In the genomic region with DNA sequence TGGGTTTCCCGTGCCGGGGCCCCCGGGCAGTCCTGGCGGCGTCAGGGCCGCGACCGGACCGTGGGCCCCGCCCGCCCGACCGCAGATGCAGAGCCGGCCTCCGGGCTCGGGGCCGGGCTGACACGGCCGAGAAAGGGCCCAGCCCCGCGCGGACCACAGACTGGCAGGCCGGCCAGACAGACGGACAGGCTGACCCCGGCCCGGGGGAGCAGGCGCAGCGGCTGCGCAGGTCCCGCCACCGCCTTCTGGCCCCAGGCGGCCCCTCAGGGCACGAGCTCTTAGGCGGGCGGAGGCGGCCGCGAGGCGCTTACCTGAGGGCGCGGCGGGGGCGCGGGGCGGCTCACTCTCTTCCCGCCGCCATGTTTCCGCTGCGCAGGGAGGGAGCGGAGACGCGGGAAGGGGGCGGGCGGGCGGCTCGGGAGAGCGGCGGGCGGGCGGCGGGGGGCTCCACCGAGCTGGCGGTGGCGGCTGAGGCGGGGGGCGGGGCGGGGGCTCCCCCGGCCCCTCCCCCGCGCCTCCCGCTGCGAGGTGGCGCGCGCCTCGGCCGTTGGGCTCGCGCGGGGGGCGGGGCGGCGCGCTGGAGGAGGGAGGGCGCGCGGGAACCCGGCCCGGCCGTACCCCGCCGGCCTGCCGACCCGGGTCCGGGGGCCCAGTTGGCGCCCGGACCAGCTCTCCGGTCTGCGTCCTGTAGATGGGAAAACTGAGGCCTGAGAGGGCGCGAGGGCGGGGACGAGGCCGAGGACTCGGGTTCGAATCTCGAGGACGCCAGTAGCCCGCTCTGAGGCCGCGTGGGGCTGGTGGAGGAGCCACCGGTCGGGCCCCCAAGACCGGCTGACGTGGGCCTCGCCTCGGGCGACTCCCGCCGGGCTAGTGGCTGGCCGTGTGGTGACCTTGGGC, we compare ENCODE assay signal across 8 cellular contexts. TPM values are rescaled to one million over a fixed set of nuclear protein-coding genes. Genes with fewer than 3 reads are reported as not detected.
A peak's percentile ranks its signal among the peaks of the same experiment; 100 is the strongest.
DNase-seq lines count a peak whose midpoint lies in the region; ATAC-seq and TF ChIP-seq lines count a peak whose summit lies in the region.

A gene (minus strand): TSS at position 559 of the 897 bp plus-strand sequence. CDS start 56,173 bp downstream, outside the sequence.

- no peaks in the 10 kb centered on the region for H3K9me3 Mint-ChIP-seq in activated CD8-positive, alpha-beta memory T cell treated with anti-CD3 and anti-CD28 coated beads, Interleukin-2, amount 10 ng/mL, durations not matched to agents 7 days and 5 days (ENCODE audit: low read depth)

- H3K27ac Mint-ChIP-seq in activated CD8-positive, alpha-beta memory T cell treated with anti-CD3 and anti-CD28 coated beads, Interleukin-2, amount 10 ng/mL, durations not matched to agents 7 days and 5 days, result peak within 1 kb of the TSS; percentile 71

- no peaks in the 10 kb centered on the region for H3K36me3 Mint-ChIP-seq in activated CD8-positive, alpha-beta memory T cell treated with anti-CD3 and anti-CD28 coated beads, Interleukin-2, amount 10 ng/mL, durations not matched to agents 7 days and 5 days

- CTCF ChIA-PET in activated CD8-positive, alpha-beta memory T cell treated with anti-CD3 and anti-CD28 coated beads, Interleukin-2, amount 10 ng/mL, durations not matched to agents 7 days and 5 days (lab: Charles Lee), result no interaction called here

- peaks cover 4% of the 10 kb centered on the region for H3K27me3 Mint-ChIP-seq in activated CD8-positive, alpha-beta memory T cell treated with anti-CD3 and anti-CD28 coated beads, Interleukin-2, amount 10 ng/mL, durations not matched to agents 7 days and 5 days

- no peaks in the 10 kb centered on the region for H3K27me3 ChIP-seq in mucosa of stomach (ENCODE audit: control insufficient read depth, insufficient read depth, low read length)

- no peaks in the 10 kb centered on the region for H3K9me3 ChIP-seq in mucosa of stomach (ENCODE audit: control insufficient read depth, low read length)

- TF ChIP-seq CTCF in epithelial cell of proximal tubule (conservative IDR thresholded peaks at IDR 0.05; ENCODE audit: low read depth, low read length), result no peak

- H3K36me3 ChIP-seq in mucosa of stomach (ENCODE audit: control insufficient read depth, insufficient read depth, low read length), result no peaks in the 10 kb centered on the region

- H3K4me1 ChIP-seq in mucosa of stomach (ENCODE audit: control insufficient read depth, insufficient read depth, low read length), result peaks cover 20% of the 10 kb centered on the region

- H3K4me3 ChIP-seq in epithelial cell of proximal tubule (ENCODE audit: low read depth, low read length), result peak within 1 kb of the TSS; percentile 71
- H3K4me3 ChIP-seq in mucosa of stomach (ENCODE audit: low read length), result peak within 1 kb of the TSS; percentile 40

- DNase-seq in SKM-1 treated with dmso at 0.1 percent for 144 hours (lab: John Stamatoyannopoulos, UW; ENCODE audit: unreplicated experiment) (peak; percentile 29), SKM-1 (lab: John Stamatoyannopoulos, UW; ENCODE audit: unreplicated experiment) (no peak), NCI-H460 (ENCODE audit: extremely low read depth, low read depth) (peak; percentile 7), epithelial cell of proximal tubule (ENCODE audit: low read depth) (no peak)
- peak; percentile 57 for DNase-seq in activated CD8-positive, alpha-beta memory T cell treated with anti-CD3 and anti-CD28 coated beads, Interleukin-2, amount 10 ng/mL, durations not matched to agents 7 days and 5 days
- peak; percentile 17 to 63 for DNase-seq in stimulated activated CD8-positive, alpha-beta memory T cell treated with anti-CD3 and anti-CD28 coated beads, Interleukin-7, amount 100 ng/mL, for 4 hours (ENCODE audit: low read depth in 2 of 2)

- peak within 1 kb of the TSS; percentile 66 for H3K9ac ChIP-seq in mucosa of stomach (ENCODE audit: low read length)

- ATAC-seq in HG03045 (IDR thresholded peaks at IDR 0.05; ENCODE audit: unreplicated experiment), result peak; percentile 61
- ATAC-seq in activated CD8-positive, alpha-beta memory T cell treated with anti-CD3 and anti-CD28 coated beads, Interleukin-2, amount 10 ng/mL, durations not matched to agents 7 days and 5 days, result peak; percentile 76

- H3K4me3 Mint-ChIP-seq in activated CD8-positive, alpha-beta memory T cell treated with anti-CD3 and anti-CD28 coated beads, Interleukin-2, amount 10 ng/mL, durations not matched to agents 7 days and 5 days, result peak within 1 kb of the TSS; percentile 69

- peaks cover 36% of the 10 kb centered on the region for H3K4me1 Mint-ChIP-seq in activated CD8-positive, alpha-beta memory T cell treated with anti-CD3 and anti-CD28 coated beads, Interleukin-2, amount 10 ng/mL, durations not matched to agents 7 days and 5 days

RNA-seq across cellular contexts. Expression of the gene that starts here (rescaled TPM):
- total RNA-seq in NCI-H460 (2014; rRNA removed; shearing (Covaris generic)), result 16.9 and 21.6 TPM in 2 replicates
- 15.0 and 15.8 TPM in 2 replicates for polyA plus RNA-seq in NCI-H460 (2014; cell fraction: nucleus; rRNA removed)
- 10 to 100 TPM; 20.3 to 30.0 TPM for total RNA-seq in activated CD8-positive, alpha-beta memory T cell treated with anti-CD3 and anti-CD28 coated beads, Interleukin-2, amount 10 ng/mL, durations not matched to agents 7 days and 5 days
- 16.7 and 25.5 TPM in 2 replicates for total RNA-seq in epithelial cell of proximal tubule

Comparison
In these comparisons a context has a peak if more than half of its experiments do, and no peak if none do; other contexts are left out.
1. DNase-seq: peak in SKM-1 treated with dmso at 0.1 percent for 144 hours (single experiment), NCI-H460 (single experiment), activated CD8-positive, alpha-beta memory T cell treated with anti-CD3 and anti-CD28 coated beads, Interleukin-2, amount 10 ng/mL, durations not matched to agents 7 days and 5 days (single experiment) and stimulated activated CD8-positive, alpha-beta memory T cell treated with anti-CD3 and anti-CD28 coated beads, Interleukin-7, amount 100 ng/mL, for 4 hours (2 of 2); none in SKM-1 (single experiment) and epithelial cell of proximal tubule (single experiment).